Comparison of ENCODE assay signal across 8 cellular contexts in genomic region chr12:22684526-22685118, GRCh38. TPM values are rescaled to one million over a fixed set of nuclear protein-coding genes. Genes with fewer than 3 reads are reported as not detected.
DNase-seq lines count a peak whose midpoint lies in the region; ATAC-seq and TF ChIP-seq lines count a peak whose summit lies in the region.

No MANE protein-coding gene starts in this region.

- no peak overlapping the region for H3K4me2 ChIP-seq in SK-N-SH

- CTCF ChIA-PET in SK-N-SH (lab: Yijun Ruan, JAX): interaction anchor here (0.6 to 2.3 kb wide), 16 partner anchors 10 to 848 kb away, joined by 3 to 19 read pairs (median 4); no protein-coding TSS in a partner anchor

- H3K27me3 ChIP-seq in BE2C (no peaks in the 10 kb centered on the region), SK-N-SH (ENCODE audit: insufficient read depth) (no peaks in the 10 kb centered on the region)

- peak; percentile 44 for ATAC-seq in GM18519 (IDR thresholded peaks at IDR 0.05; ENCODE audit: low FRiP score, unreplicated experiment)

- no peak overlapping the region for H3K27ac ChIP-seq in SK-N-SH (ENCODE audit: low read depth in 2 of 2, low read length in 1 of 2)

- peaks cover 19% of the 10 kb centered on the region for H3F3A ChIP-seq in SK-N-SH (replicated peaks; ENCODE audit: insufficient read depth)

- H3K9me3 ChIP-seq in BE2C (no peaks in the 10 kb centered on the region), SK-N-SH (no peaks in the 10 kb centered on the region)

- peak; percentile 64 for TF ChIP-seq CTCF in BE2C (IDR thresholded peaks at IDR 0.05; ENCODE audit: low read depth, low read length)
- TF ChIP-seq CTCF in SK-N-SH (IDR thresholded peaks at IDR 0.05): peak; percentile 82

- peak; percentile 60 for TF ChIP-seq RAD21 in SK-N-SH (IDR thresholded peaks at IDR 0.05; ENCODE audit: low read length)

- in situ Hi-C loops in KBM-7 (cut with MboI; ENCODE audit: low pct_unique_long_range_greater_than_20kb, low sequenced_read_pairs): no loop called here

- H2AFZ ChIP-seq in SK-N-SH (ENCODE audit: low read depth): no peak overlapping the region

- DNase-seq in BE2C (no peak), KBM-7 (peak; percentile 72), SK-N-SH (peak; percentile 10), foreskin melanocyte (peak; percentile 51), superior temporal gyrus (ENCODE audit: extremely low spot score) (peak; percentile 86), C1 segment of cervical spinal cord (lab: John Stamatoyannopoulos, UW) (no peak)
- no peak for DNase-seq in activated CD8-positive, alpha-beta memory T cell treated with anti-CD3 and anti-CD28 coated beads for 24 hours

- H3K9ac ChIP-seq in SK-N-SH: no peak overlapping the region

- WGBS in SK-N-SH (ENCODE audit: low lambda C conversion rate): 26% methylated on average over 2 of the region's 2 CpGs

- POLR2A ChIA-PET in SK-N-SH (lab: Yijun Ruan, JAX): no interaction called here

- no peaks in the 10 kb centered on the region for H4K20me1 ChIP-seq in SK-N-SH (ENCODE audit: insufficient read depth)

- H3K9me2 ChIP-seq in SK-N-SH: no peaks in the 10 kb centered on the region

- no peaks in the 10 kb centered on the region for H3K79me2 ChIP-seq in SK-N-SH (ENCODE audit: insufficient read depth)

- H3K4me1 ChIP-seq in BE2C: no peaks in the 10 kb centered on the region
- peaks cover 0 to 6% of the 10 kb centered on the region in 2 experiments; a peak in 2 of 4 replicates for H3K4me1 ChIP-seq in SK-N-SH (ENCODE audit: control insufficient read depth in 1 of 2, insufficient read depth in 2 of 2, low read depth in 1 of 2, low read length in 1 of 2)

- no peak overlapping the region for H3K4me3 ChIP-seq in BE2C (ENCODE audit: low read depth, low read length)
- H3K4me3 ChIP-seq in SK-N-SH (ENCODE audit: low read depth in 2 of 2, low read length in 1 of 2): no peak overlapping the region; a peak in 1 of 4 replicates

- no peak for TF ChIP-seq EP300 in SK-N-SH (IDR thresholded peaks at IDR 0.05; ENCODE audit: borderline replicate concordance in 1 of 2, low read depth in 1 of 2, low read length in 1 of 2)

- peaks cover 17% of the 10 kb centered on the region for H3K36me3 ChIP-seq in BE2C
- peaks cover 26 to 41% of the 10 kb centered on the region in 2 experiments for H3K36me3 ChIP-seq in SK-N-SH (replicated peaks in 1 of 2; ENCODE audit: control insufficient read depth in 1 of 2, insufficient read depth in 2 of 2, low read length in 1 of 2)

TF ChIP-seq in SK-N-SH, 30 proteins besides CTCF, POLR2A, EP300 and RAD21:
- no peak for TF ChIP-seq RCOR1 (IDR thresholded peaks at IDR 0.05; ENCODE audit: low read length)
- TF ChIP-seq GABPA (IDR thresholded peaks at IDR 0.05; ENCODE audit: low read depth): no peak
- TF ChIP-seq FOSL2 (IDR thresholded peaks at IDR 0.05; ENCODE audit: borderline replicate concordance, low read depth): no peak
- no peak for TF ChIP-seq MXI1 (IDR thresholded peaks at IDR 0.05; ENCODE audit: low read depth, low read length)
- TF ChIP-seq EZH2phosphoT487 (IDR thresholded peaks at IDR 0.05; ENCODE audit: borderline replicate concordance, low read depth): no peak
- TF ChIP-seq SMC3 (IDR thresholded peaks at IDR 0.05; ENCODE audit: low read depth, low read length): peak; percentile 7; the same call in 1 of the 2 replicates
TF ChIP-seq in SK-N-SH: peak in this region for 1.

RNA-seq across cellular contexts. Expression of gene ETNK1, which starts 59.7 kb away (rescaled TPM):
- 13.5 TPM for polyA plus RNA-seq in BE2C (2012; ENCODE audit: insufficient read depth, insufficient read length, low read depth)
- polyA plus RNA-seq in SK-N-SH (2012; rRNA removed): 7.7 and 7.9 TPM in 2 replicates
- polyA plus RNA-seq in SK-N-SH (2012; cell fraction: cytosol; rRNA removed): 6.7 and 7.3 TPM in 2 replicates
- polyA plus RNA-seq in SK-N-SH (2012; cell fraction: nucleus; rRNA removed): 7.7 and 15.3 TPM in 2 replicates

Comparison
In these comparisons a context has a peak if more than half of its experiments do, and no peak if none do; other contexts are left out.
1. DNase-seq: peak in KBM-7 (single experiment), SK-N-SH (single experiment), foreskin melanocyte (single experiment) and superior temporal gyrus (single experiment); none in BE2C (single experiment), C1 segment of cervical spinal cord (0 of 14) and activated CD8-positive, alpha-beta memory T cell treated with anti-CD3 and anti-CD28 coated beads for 24 hours (single experiment).